In genomic region chr11:97498891-97499290, GRCh38 we compare ENCODE assay signal across 32 cellular contexts.
"Had no signal": no experiment of that assay in that cellular context is flagged by ENCODE, and none has a peak within 500 bp of the region (broad histone marks: within the 10 kb centered on the region; RNA-seq: fewer than 3 reads in every experiment).

No MANE protein-coding gene starts in this region.

- ATAC-seq: Panc1, Right ventricle myocardium inferior had no signal

- H3K9me2 ChIP-seq: SK-N-SH had no signal

- DNase-seq: MG63, NCI-H1048, NCI-H1092 treated with DMSO at 0.1 percent for 48 hours, NCI-H1105 treated with DMSO at 0.1 percent for 48 hours, NCI-H1417, NCI-H1436, NCI-H146, NCI-H1694, NCI-H187, NCI-H1930, NCI-H2029 treated with DMSO at 0.1 percent for 48 hours, NCI-H2081 treated with DMSO at 0.1 percent for 48 hours, NCI-H2107, NCI-H2171, NCI-H226, NCI-H446 treated with DMSO at 0.1 percent for 48 hours, NCI-H510A, NCI-H524, NCI-H526, NCI-H69, NCI-H748 treated with DMSO at 0.1 percent for 48 hours, NCI-H82, PC-9, SHP77, SIG-M5, SK-N-SH, SW 1271 had no signal

- H3K9me3 ChIP-seq: SJSA1, SK-N-SH had no signal

- H2AFZ ChIP-seq: PC-9 had no signal

- H3K9ac ChIP-seq: SK-N-SH had no signal

- H3K4me2 ChIP-seq: PC-9, SK-N-SH had no signal

- H3K4me1 ChIP-seq: SJSA1 had no signal

- H3K27me3 ChIP-seq: MG63, SJSA1 had no signal

- H3K36me3 ChIP-seq: MG63, SJSA1 had no signal

- FAIRE-seq: RCC 7860 had no signal

- H3K27ac ChIP-seq: PC-9, RWPE1, SJSA1 had no signal

- H3K4me3 ChIP-seq: MG63, PC-9, SJSA1 had no signal
